12 cellular contexts compared by ENCODE assay signal in the genomic region with DNA sequence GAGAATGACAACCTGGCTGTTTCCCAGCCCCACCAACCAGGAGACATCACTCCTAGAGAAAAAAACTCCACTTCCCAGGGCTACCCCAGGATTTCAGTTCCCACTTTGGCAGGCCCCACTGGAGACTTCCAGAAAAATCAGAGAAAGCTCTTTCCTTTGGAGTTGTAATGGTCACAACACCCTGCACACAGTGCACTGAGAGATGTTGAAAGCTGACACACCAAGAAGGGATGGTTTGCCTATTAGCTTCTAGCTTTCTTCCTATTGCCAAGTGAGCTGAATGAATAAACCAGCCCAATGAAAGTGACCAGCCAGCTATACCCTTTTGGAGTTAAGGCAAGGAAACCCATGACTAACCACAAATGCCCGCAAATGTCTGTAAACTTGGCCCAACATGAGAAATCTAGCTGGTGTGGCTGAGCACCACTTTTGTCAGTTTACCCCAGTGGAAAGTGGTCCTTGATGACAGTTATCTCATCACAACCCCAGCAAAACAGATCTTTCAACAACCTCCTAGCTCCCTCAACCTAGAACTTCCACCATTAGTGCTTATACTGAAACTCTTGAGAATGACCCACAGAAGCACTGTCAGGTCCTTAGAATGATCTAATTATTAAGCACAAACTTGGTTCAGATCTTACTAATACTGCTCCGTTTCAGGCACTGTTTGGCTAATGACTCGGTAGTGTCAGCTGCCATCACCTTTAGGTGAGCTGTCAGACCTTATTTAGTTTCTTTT. TPM values are rescaled to one million over a fixed set of nuclear protein-coding genes. Genes with fewer than 3 reads are reported as not detected.
DNase-seq lines count a peak whose midpoint lies in the region; ATAC-seq and TF ChIP-seq lines count a peak whose summit lies in the region.
"Had no signal": no experiment of that assay in that cellular context is flagged by ENCODE, and none has a peak within 500 bp of the region (broad histone marks: within the 10 kb centered on the region; RNA-seq: fewer than 3 reads in every experiment).

No MANE protein-coding gene starts in this region.

- intact Hi-C loops in CD14-positive monocyte (cut with micrococcal nuclease) = no loop called here

- H3K27ac Mint-ChIP-seq in CD14-positive monocyte (peak overlapping the region; percentile 9 to 82 (median 68)), IgD-negative memory B cell (peak overlapping the region; percentile 88 to 95 (median 94))

- H3K4me2 ChIP-seq in SK-N-SH = no peak overlapping the region

- H3K36me3 Mint-ChIP-seq in CD14-positive monocyte (peaks cover 46 to 59% of the 10 kb centered on the region in 2 donors), IgD-negative memory B cell (peaks cover 7% of the 10 kb centered on the region)

- DNase-seq in CD14-positive monocyte (ENCODE audit: low spot score) (no peak), fibroblast of peridontal ligament (ENCODE audit: extremely low read depth) (peak; percentile 26), HPDE6-E6E7 (ENCODE audit: extremely low spot score) (no peak), inferior parietal cortex (ENCODE audit: extremely low spot score) (no peak), SK-N-SH (no peak)
- DNase-seq in stimulated activated CD4-positive, alpha-beta T cell treated with anti-CD3 and anti-CD28 coated beads, Interleukin-4, amount 100 ng/mL, for 24 hours = no peak
- DNase-seq: dermis blood vessel endothelial cell; stimulated activated CD4-positive, alpha-beta T cell treated with anti-CD3 and anti-CD28 coated beads, Interleukin-4, amount 100 ng/mL, for 4 hours; WERI-Rb-1 had no signal

- no peak for TF ChIP-seq EP300 in SK-N-SH (IDR thresholded peaks at IDR 0.05; ENCODE audit: borderline replicate concordance in 1 of 2, low read depth in 1 of 2, low read length in 1 of 2)

- H3K9ac ChIP-seq in SK-N-SH = no peak overlapping the region

- H3K9me3 ChIP-seq in SK-N-SH = no peaks in the 10 kb centered on the region
- H3K9me3 ChIP-seq: left lung had no signal

- no peaks in the 10 kb centered on the region for H3K27me3 ChIP-seq in SK-N-SH (ENCODE audit: insufficient read depth)
- H3K27me3 ChIP-seq: left lung had no signal

- no peak for TF ChIP-seq RAD21 in SK-N-SH (IDR thresholded peaks at IDR 0.05; ENCODE audit: low read length)

- no peak overlapping the region for H3K27ac ChIP-seq in SK-N-SH (ENCODE audit: low read depth in 2 of 2, low read length in 1 of 2)
- H3K27ac ChIP-seq: WERI-Rb-1 had no signal

- peaks cover 13 to 17% of the 10 kb centered on the region in 2 experiments for H3K36me3 ChIP-seq in SK-N-SH (replicated peaks in 1 of 2; ENCODE audit: control insufficient read depth in 1 of 2, insufficient read depth in 2 of 2, low read length in 1 of 2)

- H3K4me3 ChIP-seq in SK-N-SH (ENCODE audit: low read depth in 2 of 2, low read length in 1 of 2) = no peak overlapping the region
- H3K4me3 ChIP-seq: left lung had no signal

- H3K4me1 Mint-ChIP-seq in CD14-positive monocyte = peaks cover 67% of the 10 kb centered on the region
- H3K4me1 Mint-ChIP-seq in IgD-negative memory B cell = peaks cover 50 to 60% (median 58%) of the 10 kb centered on the region in 3 donors

- peak; percentile 44 for ATAC-seq in GM19372 (IDR thresholded peaks at IDR 0.05; ENCODE audit: low read depth, unreplicated experiment)
- ATAC-seq: left lung had no signal

- H3K79me2 ChIP-seq in SK-N-SH (ENCODE audit: insufficient read depth) = no peaks in the 10 kb centered on the region

- TF ChIP-seq CTCF in CD14-positive monocyte (IDR thresholded peaks at IDR 0.05) = no peak
- no peak for TF ChIP-seq CTCF in SK-N-SH (IDR thresholded peaks at IDR 0.05)

- WGBS in SK-N-SH (ENCODE audit: low lambda C conversion rate) = 83% methylated on average over 3 of the region's 3 CpGs

- H4K20me1 ChIP-seq in SK-N-SH (ENCODE audit: insufficient read depth) = no peaks in the 10 kb centered on the region

- no peaks in the 10 kb centered on the region for H3K9me2 ChIP-seq in SK-N-SH

- H3K4me3 Mint-ChIP-seq in CD14-positive monocyte (peak overlapping the region in 1 of 2 donors; percentile 39), IgD-negative memory B cell (peak overlapping the region in 3 of 4 donors; percentile 41 to 75 (median 57))

- peaks cover 0 to 22% of the 10 kb centered on the region in 2 experiments; a peak in 1 of 4 replicates for H3K4me1 ChIP-seq in SK-N-SH (ENCODE audit: control insufficient read depth in 1 of 2, insufficient read depth in 2 of 2, low read depth in 1 of 2, low read length in 1 of 2)

- H3K27me3 Mint-ChIP-seq in CD14-positive monocyte (ENCODE audit: low read depth in 3 of 3) (peaks cover 0 to 2% (median 1%) of the 10 kb centered on the region in 3 donors), IgD-negative memory B cell (no peaks in the 10 kb centered on the region)

- CTCF ChIA-PET in SK-N-SH (lab: Yijun Ruan, JAX) = interaction anchor here (0.7 to 3.0 kb wide), 11 partner anchors 8 to 93 kb away, joined by 3 to 12 read pairs (median 3); partner anchors contain the start of gene IRF1

- H3F3A ChIP-seq in SK-N-SH (replicated peaks; ENCODE audit: insufficient read depth) = peaks cover 3% of the 10 kb centered on the region

- no peaks in the 10 kb centered on the region for H3K9me3 Mint-ChIP-seq in CD14-positive monocyte
- H3K9me3 Mint-ChIP-seq in IgD-negative memory B cell = no peaks in the 10 kb centered on the region

- H2AFZ ChIP-seq in SK-N-SH (ENCODE audit: low read depth) = no peak overlapping the region

- POLR2A ChIA-PET in SK-N-SH (lab: Yijun Ruan, JAX) = no interaction called here

TF ChIP-seq in SK-N-SH, 30 proteins besides CTCF, POLR2A, EP300 and RAD21:
- TF ChIP-seq YY1 (IDR thresholded peaks at IDR 0.05; ENCODE audit: low read depth) (no peak), FOXM1 (IDR thresholded peaks at IDR 0.05; ENCODE audit: low read depth) (no peak), POLR2AphosphoS5 (IDR thresholded peaks at IDR 0.05; ENCODE audit: low read depth, low read length) (no peak), JUND (IDR thresholded peaks at IDR 0.05) (no peak), REST (IDR thresholded peaks at IDR 0.05; ENCODE audit: low read depth, low read length) (no peak), TEAD4 (IDR thresholded peaks at IDR 0.05; ENCODE audit: borderline replicate concordance, insufficient read depth) (no peak), RXRA (IDR thresholded peaks at IDR 0.05; ENCODE audit: borderline replicate concordance, low read depth) (no peak), FOSL2 (IDR thresholded peaks at IDR 0.05; ENCODE audit: borderline replicate concordance, low read depth) (no peak)
- TF ChIP-seq, protein P1, sequence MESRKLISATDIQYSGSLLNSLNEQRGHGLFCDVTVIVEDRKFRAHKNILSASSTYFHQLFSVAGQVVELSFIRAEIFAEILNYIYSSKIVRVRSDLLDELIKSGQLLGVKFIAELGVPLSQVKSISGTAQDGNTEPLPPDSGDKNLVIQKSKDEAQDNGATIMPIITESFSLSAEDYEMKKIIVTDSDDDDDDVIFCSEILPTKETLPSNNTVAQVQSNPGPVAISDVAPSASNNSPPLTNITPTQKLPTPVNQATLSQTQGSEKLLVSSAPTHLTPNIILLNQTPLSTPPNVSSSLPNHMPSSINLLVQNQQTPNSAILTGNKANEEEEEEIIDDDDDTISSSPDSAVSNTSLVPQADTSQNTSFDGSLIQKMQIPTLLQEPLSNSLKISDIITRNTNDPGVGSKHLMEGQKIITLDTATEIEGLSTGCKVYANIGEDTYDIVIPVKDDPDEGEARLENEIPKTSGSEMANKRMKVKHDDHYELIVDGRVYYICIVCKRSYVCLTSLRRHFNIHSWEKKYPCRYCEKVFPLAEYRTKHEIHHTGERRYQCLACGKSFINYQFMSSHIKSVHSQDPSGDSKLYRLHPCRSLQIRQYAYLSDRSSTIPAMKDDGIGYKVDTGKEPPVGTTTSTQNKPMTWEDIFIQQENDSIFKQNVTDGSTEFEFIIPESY (IDR thresholded peaks at IDR 0.05; ENCODE audit: borderline replicate concordance, low read depth) = no peak
- TF ChIP-seq, protein P2, sequence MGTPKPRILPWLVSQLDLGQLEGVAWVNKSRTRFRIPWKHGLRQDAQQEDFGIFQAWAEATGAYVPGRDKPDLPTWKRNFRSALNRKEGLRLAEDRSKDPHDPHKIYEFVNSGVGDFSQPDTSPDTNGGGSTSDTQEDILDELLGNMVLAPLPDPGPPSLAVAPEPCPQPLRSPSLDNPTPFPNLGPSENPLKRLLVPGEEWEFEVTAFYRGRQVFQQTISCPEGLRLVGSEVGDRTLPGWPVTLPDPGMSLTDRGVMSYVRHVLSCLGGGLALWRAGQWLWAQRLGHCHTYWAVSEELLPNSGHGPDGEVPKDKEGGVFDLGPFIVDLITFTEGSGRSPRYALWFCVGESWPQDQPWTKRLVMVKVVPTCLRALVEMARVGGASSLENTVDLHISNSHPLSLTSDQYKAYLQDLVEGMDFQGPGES (IDR thresholded peaks at IDR 0.05; ENCODE audit: low read depth, low read length) = no peak

RNA-seq across cellular contexts. Expression of gene IRF1, which starts 11.3 kb away (rescaled TPM):
- polyA plus RNA-seq in CD14-positive monocyte (100 to 1,000 TPM; 125 to 129 TPM), IgD-negative memory B cell (207 TPM), SK-N-SH (2012; rRNA removed) (13.8 and 15.2 TPM in 2 replicates)
- polyA plus RNA-seq in SK-N-SH (2012; cell fraction: cytosol; rRNA removed) = 9.0 and 11.2 TPM in 2 replicates
- 30.4 and 31.8 TPM in 2 replicates for polyA plus RNA-seq in SK-N-SH (2012; cell fraction: nucleus; rRNA removed)
